In genomic region chr9:77099388-77099787, GRCh38 we compare ENCODE assay signal across 28 cellular contexts.
DNase-seq lines count a peak whose midpoint lies in the region; ATAC-seq lines count a peak whose summit lies in the region.
"Had no signal": no experiment of that assay in that cellular context is flagged by ENCODE, and none has a peak within 500 bp of the region (broad histone marks: within the 10 kb centered on the region; RNA-seq: fewer than 3 reads in every experiment).

No MANE protein-coding gene starts in this region.

- no peak for ATAC-seq in GM18511 (IDR thresholded peaks at IDR 0.05; ENCODE audit: unreplicated experiment)
- ATAC-seq: activated naive CD8-positive, alpha-beta T cell treated with anti-CD3 and anti-CD28 coated beads, Interleukin-2, amount 50 U/mL, for 24 hours; HCT116; Panc1; stimulated activated naive CD8-positive, alpha-beta T cell treated with anti-CD3 and anti-CD28 coated beads, Interleukin-15, Interleukin-2, amounts not matched to agents 100 U/mL and 50 U/mL, for 24 hours had no signal

- DNase-seq in NCI-H510A treated with DMSO at 0.1 percent for 48 hours (lab: John Stamatoyannopoulos, UW) (peak; percentile 28), NCI-H510A (lab: John Stamatoyannopoulos, UW) (no peak), NCI-H187 treated with DMSO at 0.1 percent for 48 hours (lab: John Stamatoyannopoulos, UW) (peak; percentile 11), SK-N-DZ (ENCODE audit: low spot score) (peak; percentile 18), retina (peak; percentile 12), D341Med (ENCODE audit: low spot score) (no peak)
- no peak for DNase-seq in activated CD4-positive, CD25-positive, alpha-beta regulatory T cell (lab: John Stamatoyannopoulos, UW)
- DNase-seq: activated CD4-positive, alpha-beta memory T cell treated with anti-CD3 and anti-CD28 coated beads for 36 hours; activated CD4-positive, alpha-beta T cell treated with anti-CD3 and anti-CD28 coated beads for 1 hour; activated naive CD4-positive, alpha-beta T cell; activated naive CD8-positive, alpha-beta T cell treated with anti-CD3 and anti-CD28 coated beads, Interleukin-2, amount 50 U/mL, for 24 hours; Calu3; central memory CD4-positive, alpha-beta T cell; cortex of kidney; effector memory CD4-positive, alpha-beta T cell; glutamatergic neuron; islet precursor cell; left ventricle myocardium inferior; mesendoderm; NCI-H1694 treated with DMSO at 0.1 percent for 48 hours; NCI-H524; Right ventricle myocardium superior; stimulated activated CD4-positive, alpha-beta T cell treated with anti-CD3 and anti-CD28 coated beads, Interleukin-2, amount 100 ng/mL, for 24 hours; stimulated activated naive CD8-positive, alpha-beta T cell treated with anti-CD3 and anti-CD28 coated beads, Interleukin-15, Interleukin-2, amounts not matched to agents 100 U/mL and 50 U/mL, for 24 hours; testis had no signal

Comparison
In these comparisons a context has a peak if more than half of its experiments do, and no peak if none do; other contexts are left out.
1. DNase-seq: peak in NCI-H510A treated with DMSO at 0.1 percent for 48 hours (single experiment), NCI-H187 treated with DMSO at 0.1 percent for 48 hours (single experiment), SK-N-DZ (single experiment) and retina (single experiment); none in NCI-H510A (single experiment), activated CD4-positive, CD25-positive, alpha-beta regulatory T cell (0 of 4) and D341Med (single experiment).